ENCODE assay signal across 1 cellular context in genomic region chr4:8765631-8766590, GRCh38.
TF ChIP-seq lines count a peak whose summit lies in the region.

No MANE protein-coding gene starts in this region.

TF ChIP-seq in HEK293, 187 proteins besides CTCF, POLR2A, EP300 and RAD21 (continued from another document):
- TF ChIP-seq KLF17 (tag by site-specific recombination; IDR thresholded peaks at IDR 0.05) (no peak), ZNF501 (tag by site-specific recombination; IDR thresholded peaks at IDR 0.05) (no peak), GLI4 (tag by site-specific recombination; IDR thresholded peaks at IDR 0.05) (no peak), EGR2 (tag by site-specific recombination; IDR thresholded peaks at IDR 0.05; ENCODE audit: low read depth) (peak; percentile 36; the same call in 1 of the 2 replicates), ZFHX2 (tag by site-specific recombination; conservative IDR thresholded peaks at IDR 0.05) (peak; percentile 75)
